In genomic region chr5:149765932-149766331, GRCh38 we compare ENCODE assay signal across 10 cellular contexts. TPM values are rescaled to one million over a fixed set of nuclear protein-coding genes. Genes with fewer than 3 reads are reported as not detected.
DNase-seq lines count a peak whose midpoint lies in the region; ATAC-seq, FAIRE-seq and TF ChIP-seq lines count a peak whose summit lies in the region.
"Had no signal": no experiment of that assay in that cellular context is flagged by ENCODE, and none has a peak within 500 bp of the region (broad histone marks: within the 10 kb centered on the region; RNA-seq: fewer than 3 reads in every experiment).

No MANE protein-coding gene starts in this region.

- H3K9me3 ChIP-seq in PC-3 (ENCODE audit: low read length) (no peaks in the 10 kb centered on the region), fibroblast of lung (ENCODE audit: control insufficient read depth, insufficient read depth, low read depth, low read length) (no peaks in the 10 kb centered on the region)

- H4K20me1 ChIP-seq in PC-3 (ENCODE audit: low read length) (no peaks in the 10 kb centered on the region), fibroblast of lung (ENCODE audit: control insufficient read depth, extremely low read depth, insufficient read depth, low read length) (no peaks in the 10 kb centered on the region)

- TF ChIP-seq CTCF in AG10803 (conservative IDR thresholded peaks at IDR 0.05; ENCODE audit: low read length) (0 out of 2 replicates have a peak, but pooled peaks have one; percentile 13), GM12875 (IDR thresholded peaks at IDR 0.05; ENCODE audit: borderline replicate concordance, insufficient read depth, low read depth, low read length) (peak; percentile 17; the same call in 1 of the 2 replicates), PC-3 (conservative IDR thresholded peaks at IDR 0.05; ENCODE audit: low read depth, low read length) (peak; percentile 89), fibroblast of lung (conservative IDR thresholded peaks at IDR 0.05 in 1 of 2, IDR thresholded peaks at IDR 0.05 in 1 of 2; ENCODE audit: low read depth in 1 of 2, low read length in 2 of 2) (peak; percentile 4 to 17)

- H3K9me2 ChIP-seq in PC-3 (replicated peaks; ENCODE audit: low read length) = no peaks in the 10 kb centered on the region

- H3F3A ChIP-seq in PC-3 (ENCODE audit: low read length, unreplicated experiment) = no peaks in the 10 kb centered on the region

- FAIRE-seq in urothelium cell line (lab: Jason Lieb, UNC) = no peak

- CTCF ChIA-PET in PC-3 (lab: Charles Lee) = interaction anchor here (0.5 to 1.0 kb wide), 6 partner anchors 11 to 129 kb away, joined by 3 to 7 read pairs (median 4); no protein-coding TSS in a partner anchor

- H3K79me2 ChIP-seq in PC-3 (ENCODE audit: low read length) = no peaks in the 10 kb centered on the region
- H3K79me2 ChIP-seq in fibroblast of lung (ENCODE audit: control insufficient read depth, insufficient read depth, low read length) = no peaks in the 10 kb centered on the region

- no peak overlapping the region for H3K27ac ChIP-seq in PC-3 (ENCODE audit: low read length)
- no peak overlapping the region for H3K27ac ChIP-seq in fibroblast of lung (ENCODE audit: insufficient read depth, low read length)

- BruUV-seq in PC-3 (replicated peaks; lab: Mats Ljungman, UMichigan) = no TSS peak

- DNase-seq in AG10803 (ENCODE audit: low read depth) (no peak), PC-3 (peak; percentile 67), fibroblast of lung (ENCODE audit: low read depth in 2 of 2) (no peak), urothelium cell line (ENCODE audit: low spot score) (no peak), hepatic stellate cell (ENCODE audit: low spot score) (no peak)
- DNase-seq: activated naive CD8-positive, alpha-beta T cell treated with anti-CD3 and anti-CD28 coated beads, Interleukin-2, amount 50 U/mL, for 24 hours had no signal

- H3K4me2 ChIP-seq in PC-3 (ENCODE audit: low read length) (no peak overlapping the region), fibroblast of lung (ENCODE audit: extremely low read depth, insufficient read depth, low read length) (no peak overlapping the region)

- no peak overlapping the region for H3K4me3 ChIP-seq in AG10803 (ENCODE audit: low read length)
- no peak overlapping the region for H3K4me3 ChIP-seq in GM12875 (ENCODE audit: low read depth, low read length)
- H3K4me3 ChIP-seq in PC-3 (ENCODE audit: low read length) = no peak overlapping the region
- no peak overlapping the region for H3K4me3 ChIP-seq in fibroblast of lung (replicated peaks in 1 of 4; ENCODE audit: control extremely low read depth in 1 of 4, insufficient read depth in 1 of 4, low read depth in 3 of 4, low read length in 4 of 4)

- no peaks in the 10 kb centered on the region for H3K4me1 ChIP-seq in PC-3 (ENCODE audit: insufficient read depth, low read length)
- H3K4me1 ChIP-seq in fibroblast of lung (ENCODE audit: control insufficient read depth, extremely low read depth, insufficient read depth, low read length) = no peaks in the 10 kb centered on the region

- H2AFZ ChIP-seq in PC-3 (ENCODE audit: low read length) (no peak overlapping the region), fibroblast of lung (ENCODE audit: low read length) (no peak overlapping the region)

- ATAC-seq in PC-3 (no peak), GM18519 (IDR thresholded peaks at IDR 0.05; ENCODE audit: low FRiP score, unreplicated experiment) (no peak), HG03571 (IDR thresholded peaks at IDR 0.05; ENCODE audit: unreplicated experiment) (no peak)
- ATAC-seq: activated naive CD8-positive, alpha-beta T cell treated with anti-CD3 and anti-CD28 coated beads, Interleukin-2, amount 50 U/mL, for 24 hours; stimulated activated effector memory CD8-positive, alpha-beta T cell treated with anti-CD3 and anti-CD28 coated beads, Interleukin-12 subunit alpha, Interleukin-12 subunit beta, amount 100 ng/mL, for 72 hours had no signal

- no peaks in the 10 kb centered on the region for H3K27me3 ChIP-seq in PC-3 (ENCODE audit: low read length)
- H3K27me3 ChIP-seq in fibroblast of lung (ENCODE audit: control insufficient read depth, insufficient read depth, low read length) = no peaks in the 10 kb centered on the region

- POLR2A ChIA-PET in PC-3 (lab: Charles Lee; ENCODE audit: unreplicated experiment) = interaction anchor here (0.6 kb wide), 1 partner anchor 79 kb away, joined by 3 read pairs; no protein-coding TSS in a partner anchor

- H3K9ac ChIP-seq in PC-3 (ENCODE audit: low read length) = no peak overlapping the region
- no peak overlapping the region for H3K9ac ChIP-seq in fibroblast of lung (ENCODE audit: insufficient read depth, low read length)

- H3K36me3 ChIP-seq in PC-3 (ENCODE audit: low read depth, low read length) (no peaks in the 10 kb centered on the region), fibroblast of lung (ENCODE audit: control insufficient read depth, insufficient read depth, low read length) (no peaks in the 10 kb centered on the region)

- intact Hi-C loops in PC-3 (cut with micrococcal nuclease) = loop anchor here (1.0 kb wide), 1 partner anchor 129 kb away; no protein-coding TSS in a partner anchor

RNA-seq across cellular contexts. Expression of gene PPARGC1B, which starts 35.8 kb away (rescaled TPM):
- 4.7 and 7.8 TPM in 2 replicates for total RNA-seq in PC-3 (2014; rRNA removed)
- 0.26 and 0.50 TPM in 2 replicates for total RNA-seq in fibroblast of lung
- 0.19 and 0.42 TPM in 2 replicates for polyA plus RNA-seq in fibroblast of lung
- polyA plus RNA-seq in fibroblast of lung (2012) = 0.16 and 0.37 TPM in 2 replicates
- polyA minus RNA-seq in fibroblast of lung (ENCODE audit: low replicate concordance) = 1.1 and 1.8 TPM in 2 replicates

Comparison
In these comparisons a context has a peak if more than half of its experiments do, and no peak if none do; other contexts are left out.
1. CTCF ChIP-seq: peak in every context shown above with its lines; median percentile 89 in PC-3; 17 in GM12875; 13 in AG10803; 10 in fibroblast of lung.